In genomic region chr5:131252824-131253171, GRCh38 we compare ENCODE assay signal across 1 cellular context.
TF ChIP-seq lines count a peak whose summit lies in the region.

No MANE protein-coding gene starts in this region.

TF ChIP-seq in GM12878, 131 proteins besides CTCF, POLR2A, EP300 and RAD21 (continued from another document and continues in another):
- no peak for TF ChIP-seq HSF1 (IDR thresholded peaks at IDR 0.05; ENCODE audit: low read depth, low read length)
- no peak for TF ChIP-seq TCF12 (IDR thresholded peaks at IDR 0.05; ENCODE audit: low read depth, low read length)
- TF ChIP-seq YY1 (IDR thresholded peaks at IDR 0.05; ENCODE audit: low read depth, low read length), result 0 out of 2 replicates have a peak, but pooled peaks have one; percentile 18
- no peak for TF ChIP-seq IRF3 (IDR thresholded peaks at IDR 0.05)
- no peak for TF ChIP-seq RFX5 (IDR thresholded peaks at IDR 0.05; ENCODE audit: low read depth, low read length)
- no peak for TF ChIP-seq DPF2 (IDR thresholded peaks at IDR 0.05)
- TF ChIP-seq PRDM15 (CRISPR knock-in tag; IDR thresholded peaks at IDR 0.05), result no peak
- TF ChIP-seq HDAC2 (IDR thresholded peaks at IDR 0.05), result no peak
- no peak for TF ChIP-seq ZNF217 (IDR thresholded peaks at IDR 0.05)
- TF ChIP-seq SREBF1 (IDR thresholded peaks at IDR 0.05; ENCODE audit: low read length), result no peak
- no peak for TF ChIP-seq RB1 (IDR thresholded peaks at IDR 0.05; ENCODE audit: borderline replicate concordance)
- TF ChIP-seq SKIL (IDR thresholded peaks at IDR 0.05; ENCODE audit: low read depth, poor library complexity, severe bottlenecking), result no peak
- no peak for TF ChIP-seq BCLAF1 (IDR thresholded peaks at IDR 0.05)
- TF ChIP-seq NR2C1 (IDR thresholded peaks at IDR 0.05), result no peak
- TF ChIP-seq MLLT1 (IDR thresholded peaks at IDR 0.05), result no peak
- TF ChIP-seq ZNF274 (IDR thresholded peaks at IDR 0.05; ENCODE audit: insufficient read depth, insufficient read length), result no peak
- no peak for TF ChIP-seq CBX3 (IDR thresholded peaks at IDR 0.05; ENCODE audit: borderline replicate concordance, low read depth)
- no peak for TF ChIP-seq ATF2 (IDR thresholded peaks at IDR 0.05; ENCODE audit: low read length)
- no peak for TF ChIP-seq ZNF622 (IDR thresholded peaks at IDR 0.05)
- TF ChIP-seq NRF1 (conservative IDR thresholded peaks at IDR 0.05; ENCODE audit: low read depth, low read length), result no peak
- TF ChIP-seq CHD1 (IDR thresholded peaks at IDR 0.05; ENCODE audit: low read depth, low read length), result no peak
- peak; percentile 82 for TF ChIP-seq ZNF687 (IDR thresholded peaks at IDR 0.05)
- no peak for TF ChIP-seq TARDBP (IDR thresholded peaks at IDR 0.05; ENCODE audit: borderline replicate concordance)
- peak; percentile 73; the same call in 1 of the 2 replicates for TF ChIP-seq ELK1 (IDR thresholded peaks at IDR 0.05; ENCODE audit: low read depth, low read length)
- TF ChIP-seq PML (IDR thresholded peaks at IDR 0.05; ENCODE audit: low read length), result no peak
- no peak for TF ChIP-seq RELB (IDR thresholded peaks at IDR 0.05; ENCODE audit: low read depth)
- peak; percentile 60; the same call in 1 of the 2 replicates for TF ChIP-seq FOXM1 (IDR thresholded peaks at IDR 0.05; ENCODE audit: low read depth, low read length)
- no peak for TF ChIP-seq ZZZ3 (IDR thresholded peaks at IDR 0.05; ENCODE audit: control insufficient read depth, insufficient read length, low read depth)
- TF ChIP-seq HDAC6 (IDR thresholded peaks at IDR 0.05; ENCODE audit: unreplicated experiment), result no peak
- no peak for TF ChIP-seq CHD4 (IDR thresholded peaks at IDR 0.05)
- no peak for TF ChIP-seq STAT1 (conservative IDR thresholded peaks at IDR 0.05)
